8 cellular contexts compared by ENCODE assay signal in the genomic region with DNA sequence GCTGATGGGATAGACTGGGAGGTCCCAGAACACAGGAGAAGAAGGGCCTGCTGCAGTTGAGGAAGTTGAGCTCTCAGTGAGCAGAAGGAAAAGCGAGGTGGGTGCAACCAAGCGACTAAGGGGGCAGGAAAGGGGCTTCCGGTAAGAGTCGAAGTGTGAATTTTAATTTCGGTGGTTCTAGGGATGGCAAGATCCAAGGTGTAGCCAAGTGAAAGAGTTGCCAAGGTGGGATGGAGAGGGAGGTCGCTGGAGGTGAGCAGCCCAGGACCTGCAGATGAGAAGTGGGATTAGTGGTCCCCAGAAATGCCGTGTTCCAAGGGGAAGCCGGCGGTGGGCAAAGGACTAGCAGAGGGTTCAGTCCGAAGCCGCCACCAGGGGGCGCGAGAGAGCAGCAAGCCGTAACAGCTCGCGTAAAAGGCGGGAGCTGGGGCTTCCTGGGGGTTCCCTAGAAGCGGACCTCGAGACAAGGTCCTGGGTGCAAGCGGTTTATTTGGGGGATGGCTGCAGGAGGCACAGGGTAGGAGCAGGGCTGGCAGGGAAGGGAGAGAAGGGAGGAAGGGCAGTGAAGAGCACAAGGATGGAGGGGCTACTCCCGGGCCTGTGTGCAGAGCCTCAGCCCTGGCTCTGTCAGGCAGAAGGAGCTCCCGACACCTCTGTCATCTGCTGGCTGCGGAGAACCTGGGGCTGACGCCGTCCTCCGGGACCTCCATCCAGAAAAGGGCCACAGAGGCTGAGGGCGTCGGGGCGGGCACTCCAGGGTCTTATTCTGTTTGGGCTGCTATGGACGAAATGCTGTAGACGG.
DNase-seq lines count a peak whose midpoint lies in the region; ATAC-seq and TF ChIP-seq lines count a peak whose summit lies in the region.

No MANE protein-coding gene starts in this region.

- POLR2A ChIA-PET in PC-3 (lab: Charles Lee; ENCODE audit: unreplicated experiment): interaction anchor here (0.5 kb wide), 1 partner anchor 511 kb away, joined by 4 read pairs; no protein-coding TSS in a partner anchor

- H3K4me2 ChIP-seq in PC-3 (ENCODE audit: low read length): no peak overlapping the region

- no peak overlapping the region for H3K4me3 Mint-ChIP-seq in effector memory CD8-positive, alpha-beta T cell

- ATAC-seq in PC-3: no peak
- ATAC-seq in effector memory CD8-positive, alpha-beta T cell (replicated peaks): no peak

- H3K27ac ChIP-seq in PC-3 (ENCODE audit: low read length) (no peak overlapping the region), brain microvascular endothelial cell (no peak overlapping the region), tibial artery (no peak overlapping the region)

- H3K9me3 ChIP-seq in PC-3 (ENCODE audit: low read length) (no peaks in the 10 kb centered on the region), tibial artery (no peaks in the 10 kb centered on the region)

- no TSS peak for BruUV-seq in PC-3 (replicated peaks; lab: Mats Ljungman, UMichigan)

- intact Hi-C loops in PC-3 (cut with micrococcal nuclease) (no loop called here), tibial artery (cut with DNase I; ENCODE audit: low total_unique reads) (no loop called here)

- no peaks in the 10 kb centered on the region for H3K9me2 ChIP-seq in PC-3 (replicated peaks; ENCODE audit: low read length)

- H3K27ac Mint-ChIP-seq in effector memory CD8-positive, alpha-beta T cell: no peak overlapping the region

- H3K4me1 ChIP-seq in PC-3 (ENCODE audit: insufficient read depth, low read length): no peaks in the 10 kb centered on the region
- H3K4me1 ChIP-seq in tibial artery: no peaks in the 10 kb centered on the region

- peak; percentile 5 for DNase-seq in stimulated activated naive CD4-positive, alpha-beta T cell treated with Interleukin-2 at 50 U/mL for 16 hours (lab: John Stamatoyannopoulos, UW)
- DNase-seq in stimulated activated naive CD4-positive, alpha-beta T cell (lab: John Stamatoyannopoulos, UW): no peak
- DNase-seq in PC-3: peak; percentile 6
- DNase-seq in brain microvascular endothelial cell: no peak
- DNase-seq in midbrain (lab: John Stamatoyannopoulos, UW): peak; percentile 20
- peak in 1 of 2 donors; percentile 36 for DNase-seq in tibial artery
- DNase-seq in EL: no peak
- no peak for DNase-seq in effector memory CD8-positive, alpha-beta T cell

- no peaks in the 10 kb centered on the region for H3K36me3 ChIP-seq in PC-3 (ENCODE audit: low read depth, low read length)
- no peaks in the 10 kb centered on the region for H3K36me3 ChIP-seq in brain microvascular endothelial cell (replicated peaks)
- no peaks in the 10 kb centered on the region for H3K36me3 ChIP-seq in tibial artery

- peaks cover 0 to 3% of the 10 kb centered on the region in 2 donors for H3K4me1 Mint-ChIP-seq in effector memory CD8-positive, alpha-beta T cell (ENCODE audit: low read depth in 2 of 2)

- H3K79me2 ChIP-seq in PC-3 (ENCODE audit: low read length): no peaks in the 10 kb centered on the region

- H2AFZ ChIP-seq in PC-3 (ENCODE audit: low read length): no peak overlapping the region

- H3K36me3 Mint-ChIP-seq in effector memory CD8-positive, alpha-beta T cell (ENCODE audit: insufficient read depth): no peaks in the 10 kb centered on the region

- CTCF ChIA-PET in PC-3 (lab: Charles Lee): no interaction called here

- no peak overlapping the region for H3K9ac ChIP-seq in PC-3 (ENCODE audit: low read length)

- H3K27me3 ChIP-seq in PC-3 (ENCODE audit: low read length) (no peaks in the 10 kb centered on the region; the same call in 1 of the 2 replicates), brain microvascular endothelial cell (replicated peaks) (no peaks in the 10 kb centered on the region), tibial artery (peaks cover 0 to 9% of the 10 kb centered on the region in 2 donors)

- no peaks in the 10 kb centered on the region for H4K20me1 ChIP-seq in PC-3 (ENCODE audit: low read length)

- H3K4me3 ChIP-seq in PC-3 (ENCODE audit: low read length) (no peak overlapping the region), brain microvascular endothelial cell (ENCODE audit: low read depth, low read length) (no peak overlapping the region), tibial artery (no peak overlapping the region)

- H3K27me3 Mint-ChIP-seq in effector memory CD8-positive, alpha-beta T cell: no peaks in the 10 kb centered on the region

- H3K9me3 Mint-ChIP-seq in effector memory CD8-positive, alpha-beta T cell: peaks cover 11 to 22% of the 10 kb centered on the region in 2 donors

- in situ Hi-C loops in brain microvascular endothelial cell (cut with HindIII; ENCODE audit: low pct_ligation_motif_present, low sequenced_read_pairs): no loop called here

- no peaks in the 10 kb centered on the region for H3F3A ChIP-seq in PC-3 (ENCODE audit: low read length, unreplicated experiment)

- TF ChIP-seq CTCF in PC-3 (conservative IDR thresholded peaks at IDR 0.05; ENCODE audit: low read depth, low read length) (peak; percentile 74), brain microvascular endothelial cell (IDR thresholded peaks at IDR 0.05; ENCODE audit: low read depth, low read length, missing control alignments) (peak; percentile 45), tibial artery (IDR thresholded peaks at IDR 0.05) (peak; percentile 57 to 64)

Comparison
In these comparisons a context has a peak if more than half of its experiments do, and no peak if none do; other contexts are left out.
1. DNase-seq: peak in stimulated activated naive CD4-positive, alpha-beta T cell treated with Interleukin-2 at 50 U/mL for 16 hours (single experiment), PC-3 (single experiment) and midbrain (single experiment); none in stimulated activated naive CD4-positive, alpha-beta T cell (0 of 6), brain microvascular endothelial cell (single experiment), EL (single experiment) and effector memory CD8-positive, alpha-beta T cell (0 of 3).
2. Peak in every context shown above with its lines, with median percentiles within 50 percentile points of each other: CTCF ChIP-seq.